In genomic region chr10:121710971-121711370, GRCh38 we compare ENCODE assay signal across 19 cellular contexts.
"Had no signal": no experiment of that assay in that cellular context is flagged by ENCODE, and none has a peak within 500 bp of the region (broad histone marks: within the 10 kb centered on the region; RNA-seq: fewer than 3 reads in every experiment).

No MANE protein-coding gene starts in this region.

- H3K4me3 Mint-ChIP-seq: naive thymus-derived CD8-positive, alpha-beta T cell; stimulated activated naive B cell treated with anti-CD40 and anti-IgM and Interleukin-4, amounts not matched to agents 10 μg/mL and 1 μg/mL and 100 μg/mL, for 72 hours; stimulated activated naive CD8-positive, alpha-beta T cell treated with anti-CD3 and anti-CD28 coated beads, Interleukin-15, amount 100 ng/mL, for 72 hours had no signal

- H3K27ac Mint-ChIP-seq: naive thymus-derived CD8-positive, alpha-beta T cell; progenitor cell of endocrine pancreas; stimulated activated naive B cell treated with anti-CD40 and anti-IgM and Interleukin-4, amounts not matched to agents 10 μg/mL and 1 μg/mL and 100 μg/mL, for 72 hours; stimulated activated naive CD8-positive, alpha-beta T cell treated with anti-CD3 and anti-CD28 coated beads, Interleukin-15, amount 100 ng/mL, for 72 hours had no signal

- H3K27ac ChIP-seq: colonic mucosa, pancreas, tibial nerve had no signal

- ATAC-seq: esophagus mucosa; naive thymus-derived CD8-positive, alpha-beta T cell; pancreas; stimulated activated naive B cell treated with anti-CD40 and anti-IgM and Interleukin-4, amounts not matched to agents 10 μg/mL and 1 μg/mL and 100 μg/mL, for 72 hours; stimulated activated naive CD8-positive, alpha-beta T cell treated with anti-CD3 and anti-CD28 coated beads, Interleukin-15, amount 100 ng/mL, for 72 hours had no signal

- H3K9me3 Mint-ChIP-seq: naive thymus-derived CD8-positive, alpha-beta T cell; stimulated activated naive CD8-positive, alpha-beta T cell treated with anti-CD3 and anti-CD28 coated beads, Interleukin-15, amount 100 ng/mL, for 72 hours had no signal

- H3K4me3 ChIP-seq: colonic mucosa, heart right ventricle, pancreas, testis, tibial nerve had no signal

- H3K4me1 Mint-ChIP-seq: naive thymus-derived CD8-positive, alpha-beta T cell; stimulated activated naive B cell treated with anti-CD40 and anti-IgM and Interleukin-4, amounts not matched to agents 10 μg/mL and 1 μg/mL and 100 μg/mL, for 72 hours; stimulated activated naive CD8-positive, alpha-beta T cell treated with anti-CD3 and anti-CD28 coated beads, Interleukin-15, amount 100 ng/mL, for 72 hours had no signal

- H3K4me1 ChIP-seq: colonic mucosa, pancreas, tibial nerve had no signal

- DNase-seq: colonic mucosa; dermis blood vessel endothelial cell; effector CD4-positive, alpha-beta T cell; heart right ventricle; hypothalamus; kidney glomerular epithelial cell; mesendoderm; naive thymus-derived CD8-positive, alpha-beta T cell; occipital lobe; pancreas; right cardiac atrium; small intestine; stimulated activated CD4-positive, alpha-beta T cell treated with anti-CD3 and anti-CD28 coated beads, Interleukin-4, amount 100 ng/mL, for 4 hours; stimulated activated naive B cell treated with anti-CD40 and anti-IgM and Interleukin-4, amounts not matched to agents 10 μg/mL and 1 μg/mL and 100 μg/mL, for 72 hours; stimulated activated naive CD8-positive, alpha-beta T cell treated with anti-CD3 and anti-CD28 coated beads, Interleukin-15, amount 100 ng/mL, for 72 hours; testis had no signal

- H3K36me3 ChIP-seq: colonic mucosa, heart right ventricle, pancreas, tibial nerve had no signal

- H3K27me3 ChIP-seq: colonic mucosa, pancreas, testis had no signal

- H3K9me3 ChIP-seq: colonic mucosa, pancreas, testis had no signal

- H3K36me3 Mint-ChIP-seq: naive thymus-derived CD8-positive, alpha-beta T cell; stimulated activated naive B cell treated with anti-CD40 and anti-IgM and Interleukin-4, amounts not matched to agents 10 μg/mL and 1 μg/mL and 100 μg/mL, for 72 hours had no signal
